27 cellular contexts compared by ENCODE assay signal in genomic region chr9:133000842-133001241, GRCh38. TPM values are rescaled to one million over a fixed set of nuclear protein-coding genes. Genes with fewer than 3 reads are reported as not detected.
A peak's percentile ranks its signal among the peaks of the same experiment; 100 is the strongest.
DNase-seq lines count a peak whose midpoint lies in the region; ATAC-seq and TF ChIP-seq lines count a peak whose summit lies in the region.
"Had no signal": no experiment of that assay in that cellular context is flagged by ENCODE, and none has a peak within 500 bp of the region (broad histone marks: within the 10 kb centered on the region; RNA-seq: fewer than 3 reads in every experiment).

No MANE protein-coding gene starts in this region.

- WGBS in trophoblast cell (ENCODE audit: extremely low coverage, insufficient coverage, insufficient read length): no CpG with 5 or more reads among the region's 11 CpGs
- WGBS in transverse colon (ENCODE audit: low coverage in 1 of 2), 2 donors: 39 to 44% methylated on average over 9 to 11 of the region's 11 CpGs

- TF ChIP-seq POLR2A in transverse colon (IDR thresholded peaks at IDR 0.05): no peak

- H2BK120ac ChIP-seq in trophoblast cell (ENCODE audit: insufficient read depth, low read length, poor library complexity): no peak overlapping the region

- H2BK12ac ChIP-seq in trophoblast cell (ENCODE audit: low read length): no peak overlapping the region

- H3F3A ChIP-seq in GM23338 (replicated peaks; ENCODE audit: low read depth): 0 out of 2 replicates have a peak, but pooled peaks cover 4% of the 10 kb centered on the region

- intact Hi-C loops in natural killer cell (cut with micrococcal nuclease) (no loop called here), transverse colon (cut with DNase I; ENCODE audit: low total_unique reads) (no loop called here), lower lobe of right lung (cut with DNase I) (no loop called here)

- H3K4me1 Mint-ChIP-seq in GM23338: peaks cover 37% of the 10 kb centered on the region
- H3K4me1 Mint-ChIP-seq in natural killer cell: peaks cover 0 to 18% of the 10 kb centered on the region in 2 donors

- no peak overlapping the region for H3K4ac ChIP-seq in trophoblast cell (ENCODE audit: low read depth, low read length)

- DNase-seq in D341Med (ENCODE audit: low spot score) (peak; percentile 24), GM23338 (ENCODE audit: low spot score) (peak; percentile 52), WERI-Rb-1 (peak; percentile 9), trophoblast cell (no peak), natural killer cell (no peak), transverse colon (no peak), lower lobe of right lung (no peak)
- DNase-seq: AML-193; Caco-2; CD8-positive, alpha-beta T cell; DMS 273 treated with DMSO at 0.1 percent for 48 hours; DMS79; EL; GF-D8; Kasumi-1; NCI-H2029; NCI-H2227 treated with DMSO at 0.1 percent for 48 hours; NCI-H510A; NCI-H774; PC-9 had no signal

- H2BK5ac ChIP-seq in trophoblast cell (ENCODE audit: low read depth, low read length, poor library complexity): no peak overlapping the region

- H3K79me2 ChIP-seq in GM23338 (replicated peaks; ENCODE audit: insufficient read depth) (no peaks in the 10 kb centered on the region), trophoblast cell (ENCODE audit: control insufficient read depth, insufficient read depth, low read length, poor library complexity) (peaks cover 1% of the 10 kb centered on the region)

- H3K36me3 Mint-ChIP-seq in GM23338 (ENCODE audit: low read depth) (no peaks in the 10 kb centered on the region), natural killer cell (no peaks in the 10 kb centered on the region)
- H3K36me3 Mint-ChIP-seq: CD8-positive, alpha-beta T cell had no signal

- no peak overlapping the region for H4K91ac ChIP-seq in trophoblast cell (ENCODE audit: low read depth, low read length)

- H3K79me1 ChIP-seq in trophoblast cell (ENCODE audit: low read length): no peaks in the 10 kb centered on the region

- H3K36me3 ChIP-seq in GM23338 (ENCODE audit: insufficient read depth) (no peaks in the 10 kb centered on the region), WERI-Rb-1 (no peaks in the 10 kb centered on the region), trophoblast cell (ENCODE audit: control insufficient read depth in 1 of 2, insufficient read depth in 2 of 2, low read length in 2 of 2) (no peaks in the 10 kb centered on the region), transverse colon (no peaks in the 10 kb centered on the region), lower lobe of right lung (no peaks in the 10 kb centered on the region)
- H3K36me3 ChIP-seq: SJSA1 had no signal

- ATAC-seq in GM23338 (peak; percentile 21), natural killer cell (no peak), lower lobe of right lung (no peak)
- ATAC-seq: A549; CD8-positive, alpha-beta T cell; K562; Right ventricle myocardium inferior had no signal

- H3K23ac ChIP-seq in trophoblast cell (ENCODE audit: low read length): no peak overlapping the region

- no peaks in the 10 kb centered on the region for H4K20me1 ChIP-seq in GM23338 (replicated peaks; ENCODE audit: insufficient read depth)

- no peak for TF ChIP-seq EP300 in transverse colon (IDR thresholded peaks at IDR 0.05; ENCODE audit: low read depth)

- H3K27me3 Mint-ChIP-seq in GM23338 (ENCODE audit: insufficient read depth, low read depth, poor library complexity): peaks cover 50% of the 10 kb centered on the region
- H3K27me3 Mint-ChIP-seq in natural killer cell (ENCODE audit: low read depth in 2 of 2): peaks cover 0 to 5% of the 10 kb centered on the region in 2 donors

- no peak overlapping the region for H2AK5ac ChIP-seq in trophoblast cell (ENCODE audit: low read length)

- H3K4me1 ChIP-seq in GM23338 (ENCODE audit: insufficient read depth) (peaks cover 23% of the 10 kb centered on the region), trophoblast cell (ENCODE audit: control insufficient read depth in 1 of 2, insufficient read depth in 2 of 2, low read length in 2 of 2) (no peaks in the 10 kb centered on the region), transverse colon (no peaks in the 10 kb centered on the region), lower lobe of right lung (no peaks in the 10 kb centered on the region)
- H3K4me1 ChIP-seq: A549, SJSA1 had no signal

- H2AFZ ChIP-seq in GM23338 (no peak overlapping the region), trophoblast cell (ENCODE audit: insufficient read depth, low read length, poor library complexity) (no peak overlapping the region)
- H2AFZ ChIP-seq: PC-9 had no signal

- H3K18ac ChIP-seq in trophoblast cell (ENCODE audit: low read length): no peak overlapping the region

- TF ChIP-seq CTCF in GM23338 (conservative IDR thresholded peaks at IDR 0.05; ENCODE audit: low read depth in 2 of 2) (no peak), WERI-Rb-1 (IDR thresholded peaks at IDR 0.05; ENCODE audit: low read depth, low read length) (no peak), natural killer cell (IDR thresholded peaks at IDR 0.05) (no peak), transverse colon (IDR thresholded peaks at IDR 0.05) (no peak), lower lobe of right lung (IDR thresholded peaks at IDR 0.05) (no peak)

- H3K9me3 Mint-ChIP-seq in GM23338 (no peaks in the 10 kb centered on the region; the same call in 2 of the 3 replicates), natural killer cell (no peaks in the 10 kb centered on the region)
- H3K9me3 Mint-ChIP-seq: CD8-positive, alpha-beta T cell had no signal

- H3K9ac ChIP-seq in trophoblast cell (ENCODE audit: low read length): no peak overlapping the region

- in situ Hi-C loops in transverse colon (cut with MboI; ENCODE audit: low pct_ligation_motif_present in 1 of 4, low pct_unique_long_range_greater_than_20kb in 1 of 4, low sequenced_read_pairs in 3 of 4): no loop called here

- no peak overlapping the region for H4K12ac ChIP-seq in trophoblast cell (ENCODE audit: low read depth, low read length)

- H3K4me3 Mint-ChIP-seq in GM23338 (no peak overlapping the region), natural killer cell (no peak overlapping the region)
- H3K4me3 Mint-ChIP-seq: CD8-positive, alpha-beta T cell had no signal

- H3K9me2 ChIP-seq in GM23338 (ENCODE audit: insufficient read depth): no peaks in the 10 kb centered on the region

- H3K27me3 ChIP-seq in GM23338 (ENCODE audit: insufficient read depth): peaks cover 42% of the 10 kb centered on the region
- no peaks in the 10 kb centered on the region for H3K27me3 ChIP-seq in WERI-Rb-1 (ENCODE audit: insufficient read depth, low read depth, severe bottlenecking)
- H3K27me3 ChIP-seq in trophoblast cell (ENCODE audit: insufficient read depth, low read length): no peaks in the 10 kb centered on the region
- peaks cover 88% of the 10 kb centered on the region for H3K27me3 ChIP-seq in transverse colon
- peaks cover 73% of the 10 kb centered on the region for H3K27me3 ChIP-seq in lower lobe of right lung (ENCODE audit: low read depth)

- H3K4me2 ChIP-seq in GM23338: no peak overlapping the region
- H3K4me2 ChIP-seq in trophoblast cell (ENCODE audit: low read length): no peak overlapping the region
- H3K4me2 ChIP-seq: A549, PC-9 had no signal

- H3K9me3 ChIP-seq in WERI-Rb-1 (ENCODE audit: severe bottlenecking) (peaks cover 6% of the 10 kb centered on the region), trophoblast cell (ENCODE audit: insufficient read depth, low read depth, low read length) (no peaks in the 10 kb centered on the region), transverse colon (no peaks in the 10 kb centered on the region), lower lobe of right lung (no peaks in the 10 kb centered on the region)
- H3K9me3 ChIP-seq: A549, Caco-2, SJSA1 had no signal

- H3K4me3 ChIP-seq in GM23338: no peak overlapping the region
- H3K4me3 ChIP-seq in WERI-Rb-1 (ENCODE audit: low read depth, low read length): no peak overlapping the region
- peak overlapping the region; percentile 52 for H3K4me3 ChIP-seq in trophoblast cell (ENCODE audit: low read depth, low read length)
- no peak overlapping the region for H3K4me3 ChIP-seq in transverse colon
- no peak overlapping the region for H3K4me3 ChIP-seq in lower lobe of right lung
- H3K4me3 ChIP-seq: A549, K562, PC-9, SJSA1 had no signal

- H3K27ac Mint-ChIP-seq in GM23338 (no peak overlapping the region), natural killer cell (no peak overlapping the region)
- H3K27ac Mint-ChIP-seq: CD8-positive, alpha-beta T cell had no signal

- H4K8ac ChIP-seq in trophoblast cell (ENCODE audit: low read depth, low read length): no peak overlapping the region

- H3K27ac ChIP-seq in GM23338 (ENCODE audit: low read depth) (no peak overlapping the region), WERI-Rb-1 (no peak overlapping the region), trophoblast cell (ENCODE audit: low read depth, low read length) (no peak overlapping the region), transverse colon (no peak overlapping the region), lower lobe of right lung (no peak overlapping the region)
- H3K27ac ChIP-seq: A549, C4-2B, PC-9, SJSA1 had no signal

- H3K14ac ChIP-seq in trophoblast cell (ENCODE audit: low read length): no peak overlapping the region

TF ChIP-seq in GM23338, 12 proteins besides CTCF, POLR2A, EP300 and RAD21 (continues in another document):
- TF ChIP-seq EZH2 (IDR thresholded peaks at IDR 0.05; ENCODE audit: low read depth, unreplicated experiment) (no peak), POLR2AphosphoS5 (IDR thresholded peaks at IDR 0.05; ENCODE audit: low read depth) (no peak), NANOG (IDR thresholded peaks at IDR 0.05; ENCODE audit: borderline replicate concordance) (no peak), CREB1 (CRISPR knock-in tag; IDR thresholded peaks at IDR 0.05; ENCODE audit: low read depth) (no peak), JUNB (IDR thresholded peaks at IDR 0.05; ENCODE audit: unreplicated experiment) (no peak), STAT1 (IDR thresholded peaks at IDR 0.05; ENCODE audit: unreplicated experiment) (no peak), ZNF114 (CRISPR knock-in tag; IDR thresholded peaks at IDR 0.05) (no peak)

RNA-seq across cellular contexts. Expression of gene GFI1B, which starts 22.3 kb away (rescaled TPM):
- 0.38 and 1.0 TPM in 2 replicates for total RNA-seq in GM23338 (2014; rRNA removed; shearing (Covaris generic))
- 0.28 TPM in 1 of 2 replicates, not detected in the other for polyA plus RNA-seq in GM23338 (2016; fragmentation: Nextera tagmentation; extraction: Ambion mirVana)
- polyA plus RNA-seq in trophoblast cell (2013): 0.07 and 0.37 TPM in 2 replicates
- total RNA-seq in natural killer cell (1 to 10 TPM in 2 of 3 donors, under 1 TPM in 1; 0.41 to 3.3 (median 2.8) TPM), transverse colon (1 to 10 TPM in 2 of 4 donors, not detected in 2; 1.7 to 2.0 TPM), lower lobe of right lung (1.1 TPM)
- total RNA-seq: CD8-positive, alpha-beta T cell; MCF 10A; PC-9; RPMI7951 had no signal

RNA-seq across cellular contexts. Expression of gene GTF3C5, which starts 30.0 kb away (rescaled TPM):
- 78.8 and 81.1 TPM in 2 replicates for total RNA-seq in GM23338 (2014; rRNA removed; shearing (Covaris generic))
- 41.2 and 46.0 TPM in 2 replicates for polyA plus RNA-seq in GM23338 (2016; fragmentation: Nextera tagmentation; extraction: Ambion mirVana)
- 48.5 and 48.9 TPM in 2 replicates for polyA plus RNA-seq in trophoblast cell (2013)
- total RNA-seq in natural killer cell (10 to 100 TPM; 52.6 to 69.2 (median 60.4) TPM), transverse colon (10 to 100 TPM; 44.5 to 56.9 (median 50.2) TPM), lower lobe of right lung (44.8 TPM)

RNA-seq across cellular contexts. Expression of gene TSC1, which starts 56.4 kb away (rescaled TPM):
- total RNA-seq in GM23338 (2014; rRNA removed; shearing (Covaris generic)): 43.2 and 48.0 TPM in 2 replicates
- polyA plus RNA-seq in GM23338 (2016; fragmentation: Nextera tagmentation; extraction: Ambion mirVana): 20.1 and 23.7 TPM in 2 replicates
- 31.8 and 32.6 TPM in 2 replicates for polyA plus RNA-seq in trophoblast cell (2013)
- total RNA-seq in natural killer cell: 10 to 100 TPM; 58.0 to 73.5 (median 63.3) TPM
- total RNA-seq in transverse colon: 100 to 1,000 TPM in 2 of 4 donors, 10 to 100 TPM in 2; 48.4 to 206 (median 92.3) TPM
- total RNA-seq in lower lobe of right lung: 50.9 TPM

Comparison
In these comparisons a context has a peak if more than half of its experiments do, and no peak if none do; other contexts are left out.
1. DNase-seq: peak in D341Med (single experiment), GM23338 (single experiment) and WERI-Rb-1 (single experiment); none in trophoblast cell (0 of 2), natural killer cell (single experiment), transverse colon (single experiment) and lower lobe of right lung (single experiment).